In genomic region chrX:22069586-22069985, GRCh38 we compare ENCODE assay signal across 26 cellular contexts. TPM values are rescaled to one million over a fixed set of nuclear protein-coding genes. Genes with fewer than 3 reads are reported as not detected.
DNase-seq lines count a peak whose midpoint lies in the region; ATAC-seq, FAIRE-seq and TF ChIP-seq lines count a peak whose summit lies in the region.
"Had no signal": no experiment of that assay in that cellular context is flagged by ENCODE, and none has a peak within 500 bp of the region (broad histone marks: within the 10 kb centered on the region; RNA-seq: fewer than 3 reads in every experiment).

No MANE protein-coding gene starts in this region.

- H3K4me3 ChIP-seq in heart left ventricle, result no peak overlapping the region
- H3K4me3 ChIP-seq: GM23248, SJCRH30 had no signal

- TF ChIP-seq POLR2A in heart left ventricle (IDR thresholded peaks at IDR 0.05), result no peak

- no peak for ATAC-seq in heart left ventricle
- ATAC-seq: CD8-positive, alpha-beta T cell; Right ventricle myocardium inferior; SK-N-SH treated with all-trans-retinoic acid at 6 μM for 48 hours had no signal

- H3K36me3 ChIP-seq in heart left ventricle, result no peaks in the 10 kb centered on the region
- H3K36me3 ChIP-seq: SJCRH30 had no signal

- CTCF ChIA-PET in activated naive CD4-positive, alpha-beta T cell treated with anti-CD3 and anti-CD28 coated beads for 36 hours (lab: Charles Lee), result interaction anchor here (1.1 kb wide), 2 partner anchors 12 to 17 kb away, joined by 3 read pairs; no protein-coding TSS in a partner anchor

- H3K9me3 ChIP-seq in heart left ventricle, result no peaks in the 10 kb centered on the region
- H3K9me3 ChIP-seq: SJCRH30 had no signal

- no peak overlapping the region for H3K4me3 Mint-ChIP-seq in nephron
- H3K4me3 Mint-ChIP-seq in activated naive CD4-positive, alpha-beta T cell treated with anti-CD3 and anti-CD28 coated beads for 36 hours, result no peak overlapping the region
- H3K4me3 Mint-ChIP-seq: CD8-positive, alpha-beta T cell had no signal

- intact Hi-C loops in heart left ventricle (cut with DNase I), result no loop called here
- intact Hi-C loops in activated naive CD4-positive, alpha-beta T cell treated with anti-CD3 and anti-CD28 coated beads for 36 hours (cut with micrococcal nuclease), result no loop called here

- H3K27ac Mint-ChIP-seq in nephron, result peak overlapping the region in 2 of 3 experiments; percentile 46 to 86
- H3K27ac Mint-ChIP-seq in activated naive CD4-positive, alpha-beta T cell treated with anti-CD3 and anti-CD28 coated beads for 36 hours, result no peak overlapping the region
- H3K27ac Mint-ChIP-seq: CD8-positive, alpha-beta T cell had no signal

- peaks cover 10% of the 10 kb centered on the region for H3K4me1 Mint-ChIP-seq in nephron
- peaks cover 27% of the 10 kb centered on the region for H3K4me1 Mint-ChIP-seq in activated naive CD4-positive, alpha-beta T cell treated with anti-CD3 and anti-CD28 coated beads for 36 hours (ENCODE audit: low read depth)

- no peaks in the 10 kb centered on the region for H3K4me1 ChIP-seq in heart left ventricle
- H3K4me1 ChIP-seq: SJCRH30 had no signal

- TF ChIP-seq CTCF in nephron (IDR thresholded peaks at IDR 0.05; ENCODE audit: unreplicated experiment in 3 of 3), result no peak
- no peak for TF ChIP-seq CTCF in heart left ventricle (IDR thresholded peaks at IDR 0.05)

- H3K27ac ChIP-seq in heart left ventricle, result no peak overlapping the region
- H3K27ac ChIP-seq: C4-2B, GM23248, SJCRH30 had no signal

- DNase-seq in NCI-H82 (lab: John Stamatoyannopoulos, UW) (peak; percentile 5), NCI-H82 treated with DMSO at 0.1 percent for 48 hours (lab: John Stamatoyannopoulos, UW; ENCODE audit: unreplicated experiment) (no peak), RCC 7860 (ENCODE audit: low spot score) (no peak), heart left ventricle (no peak)
- DNase-seq in stimulated activated CD4-positive, alpha-beta T cell treated with anti-CD3 and anti-CD28 coated beads, Interleukin-4, amount 100 ng/mL, for 4 hours, result no peak
- DNase-seq in activated naive CD4-positive, alpha-beta T cell treated with anti-CD3 and anti-CD28 coated beads for 36 hours, result no peak
- DNase-seq: 8988T; CD8-positive, alpha-beta T cell; DMS 273 treated with DMSO at 0.1 percent for 48 hours; DMS79; EL; GF-D8; GM23248; H7; KBM-7; MV-4-11; NCI-H1105 treated with DMSO at 0.1 percent for 48 hours; NCI-H146; NCI-H1930; NCI-H2107; NCI-H526 treated with DMSO at 0.1 percent for 48 hours; SJCRH30 had no signal

- H3K27me3 ChIP-seq in heart left ventricle, result peaks cover 0 to 9% (median 0%) of the 10 kb centered on the region in 9 donors
- H3K27me3 ChIP-seq: SJCRH30 had no signal

- peak; percentile 60 for FAIRE-seq in RCC 7860 (lab: Jason Lieb, UNC)

- WGBS in heart left ventricle, 4 donors, result 76 to 94% (median 85%) methylated on average over 4 of the region's 4 CpGs

- H3K36me3 Mint-ChIP-seq in nephron (ENCODE audit: low read depth), result no peaks in the 10 kb centered on the region
- H3K36me3 Mint-ChIP-seq in activated naive CD4-positive, alpha-beta T cell treated with anti-CD3 and anti-CD28 coated beads for 36 hours (ENCODE audit: low read depth), result peaks cover 4% of the 10 kb centered on the region
- H3K36me3 Mint-ChIP-seq: CD8-positive, alpha-beta T cell had no signal

- no peaks in the 10 kb centered on the region for H3K27me3 Mint-ChIP-seq in nephron (ENCODE audit: low read depth)
- H3K27me3 Mint-ChIP-seq in activated naive CD4-positive, alpha-beta T cell treated with anti-CD3 and anti-CD28 coated beads for 36 hours (ENCODE audit: low read depth), result no peaks in the 10 kb centered on the region

- no peaks in the 10 kb centered on the region for H3K9me3 Mint-ChIP-seq in nephron
- H3K9me3 Mint-ChIP-seq in activated naive CD4-positive, alpha-beta T cell treated with anti-CD3 and anti-CD28 coated beads for 36 hours, result no peaks in the 10 kb centered on the region
- H3K9me3 Mint-ChIP-seq: CD8-positive, alpha-beta T cell had no signal

RNA-seq across cellular contexts. Expression of gene PHEX, which starts 37.5 kb away (rescaled TPM):
- total RNA-seq in heart left ventricle, result under 1 TPM in 5 of 9 donors, not detected in 4; 0.11 to 0.53 (median 0.34) TPM
- polyA plus RNA-seq in heart left ventricle, result under 1 TPM in 1 of 2 donors, not detected in 1; 0.01 TPM
- total RNA-seq in activated naive CD4-positive, alpha-beta T cell treated with anti-CD3 and anti-CD28 coated beads for 36 hours, result under 1 TPM; 0.31 to 0.64 TPM
